ENCODE assay signal across 11 cellular contexts in genomic region chr9:107246259-107247254, GRCh38. TPM values are rescaled to one million over a fixed set of nuclear protein-coding genes. Genes with fewer than 3 reads are reported as not detected.
DNase-seq lines count a peak whose midpoint lies in the region; FAIRE-seq and TF ChIP-seq lines count a peak whose summit lies in the region.
"Had no signal": no experiment of that assay in that cellular context is flagged by ENCODE, and none has a peak within 500 bp of the region (broad histone marks: within the 10 kb centered on the region; RNA-seq: fewer than 3 reads in every experiment).

No MANE protein-coding gene starts in this region.

- CTCF ChIA-PET in activated CD4-positive, alpha-beta memory T cell treated with anti-CD3 and anti-CD28 coated beads, Interleukin-2, amount 10 ng/mL, durations not matched to agents 7 days and 5 days (lab: Charles Lee) = interaction anchor here (1.2 kb wide), 1 partner anchor 95 kb away, joined by 3 read pairs; no protein-coding TSS in a partner anchor

- no peak for FAIRE-seq in D721Med (lab: Jason Lieb, UNC)

- no peak overlapping the region for H3K4me3 ChIP-seq in kidney epithelial cell (ENCODE audit: low read depth, low read length)
- H3K4me3 ChIP-seq: thyroid gland had no signal

- POLR2A ChIA-PET in activated CD4-positive, alpha-beta memory T cell treated with anti-CD3 and anti-CD28 coated beads, Interleukin-2, amount 10 ng/mL, durations not matched to agents 7 days and 5 days (lab: Charles Lee) = no interaction called here

- intact Hi-C loops in posterior vena cava (cut with DNase I) = no loop called here

- TF ChIP-seq CTCF in D721Med (IDR thresholded peaks at IDR 0.05; ENCODE audit: insufficient read depth, missing control alignments) (peak; percentile 28), kidney epithelial cell (IDR thresholded peaks at IDR 0.05; ENCODE audit: insufficient read depth, low read length, poor library complexity, severe bottlenecking) (peak; percentile 27), GM13976 (IDR thresholded peaks at IDR 0.05; ENCODE audit: borderline replicate concordance, control extremely low read depth, extremely low read depth, insufficient read depth, missing control alignments) (no peak)

- no peaks in the 10 kb centered on the region for H3K36me3 Mint-ChIP-seq in activated CD4-positive, alpha-beta memory T cell treated with anti-CD3 and anti-CD28 coated beads, Interleukin-2, amount 10 ng/mL, durations not matched to agents 7 days and 5 days (ENCODE audit: low read depth)

- no peak overlapping the region for H3K27ac Mint-ChIP-seq in activated CD4-positive, alpha-beta memory T cell treated with anti-CD3 and anti-CD28 coated beads, Interleukin-2, amount 10 ng/mL, durations not matched to agents 7 days and 5 days

- H3K4me3 Mint-ChIP-seq in activated CD4-positive, alpha-beta memory T cell treated with anti-CD3 and anti-CD28 coated beads, Interleukin-2, amount 10 ng/mL, durations not matched to agents 7 days and 5 days = no peak overlapping the region
- H3K4me3 Mint-ChIP-seq: nephron had no signal

- in situ Hi-C loops in GM13976 (cut with MboI; ENCODE audit: low sequenced_read_pairs, unreplicated experiment) = no loop called here

- DNase-seq in D721Med (ENCODE audit: insufficient read length, low spot score) (no peak), HCEC 1CT (peak; percentile 9), kidney epithelial cell (ENCODE audit: low read depth) (no peak), NCI-H2227 treated with DMSO at 0.1 percent for 48 hours (lab: John Stamatoyannopoulos, UW) (no peak), posterior vena cava (ENCODE audit: low spot score) (no peak), GM13976 (ENCODE audit: low spot score) (no peak)
- peak; percentile 18 for DNase-seq in activated CD4-positive, alpha-beta memory T cell treated with anti-CD3 and anti-CD28 coated beads, Interleukin-2, amount 10 ng/mL, durations not matched to agents 7 days and 5 days
- no peak for DNase-seq in activated CD4-positive, CD25-positive, alpha-beta regulatory T cell treated with anti-CD3 and anti-CD28 coated beads, Interleukin-2, amount 50 U/mL, for 72 hours
- DNase-seq: central memory CD4-positive, alpha-beta T cell; thyroid gland had no signal

- no peaks in the 10 kb centered on the region for H3K9me3 Mint-ChIP-seq in activated CD4-positive, alpha-beta memory T cell treated with anti-CD3 and anti-CD28 coated beads, Interleukin-2, amount 10 ng/mL, durations not matched to agents 7 days and 5 days
- H3K9me3 Mint-ChIP-seq: nephron had no signal

- no peaks in the 10 kb centered on the region for H3K36me3 ChIP-seq in kidney epithelial cell (ENCODE audit: control insufficient read depth, insufficient read depth, low read length)
- H3K36me3 ChIP-seq: thyroid gland had no signal

- H3K27me3 ChIP-seq in kidney epithelial cell (ENCODE audit: control insufficient read depth, insufficient read depth, low read length) = no peaks in the 10 kb centered on the region
- H3K27me3 ChIP-seq: thyroid gland had no signal

- H3K4me1 Mint-ChIP-seq in activated CD4-positive, alpha-beta memory T cell treated with anti-CD3 and anti-CD28 coated beads, Interleukin-2, amount 10 ng/mL, durations not matched to agents 7 days and 5 days = peaks cover 14% of the 10 kb centered on the region

- H3K27me3 Mint-ChIP-seq in activated CD4-positive, alpha-beta memory T cell treated with anti-CD3 and anti-CD28 coated beads, Interleukin-2, amount 10 ng/mL, durations not matched to agents 7 days and 5 days = peaks cover 3% of the 10 kb centered on the region

RNA-seq across cellular contexts. Expression of gene RAD23B, which starts 36.5 kb away (rescaled TPM):
- total RNA-seq in activated CD4-positive, alpha-beta memory T cell treated with anti-CD3 and anti-CD28 coated beads, Interleukin-2, amount 10 ng/mL, durations not matched to agents 7 days and 5 days = 10 to 100 TPM; 89.4 to 91.0 TPM
- 76.0 and 113 TPM in 2 replicates for total RNA-seq in kidney epithelial cell
- 10 to 100 TPM; 79.8 to 89.2 TPM for total RNA-seq in posterior vena cava

Comparison
In these comparisons a context has a peak if more than half of its experiments do, and no peak if none do; other contexts are left out.
1. DNase-seq: peak in HCEC 1CT (single experiment) and activated CD4-positive, alpha-beta memory T cell treated with anti-CD3 and anti-CD28 coated beads, Interleukin-2, amount 10 ng/mL, durations not matched to agents 7 days and 5 days (single experiment); none in D721Med (single experiment), kidney epithelial cell (single experiment), NCI-H2227 treated with DMSO at 0.1 percent for 48 hours (single experiment), posterior vena cava (single experiment), GM13976 (single experiment) and activated CD4-positive, CD25-positive, alpha-beta regulatory T cell treated with anti-CD3 and anti-CD28 coated beads, Interleukin-2, amount 50 U/mL, for 72 hours (single experiment).